1 cellular context compared by ENCODE assay signal in genomic region chr5:2156358-2157059, GRCh38.
TF ChIP-seq lines count a peak whose summit lies in the region.

No MANE protein-coding gene starts in this region.

TF ChIP-seq in K562, 482 proteins besides CTCF, POLR2A, EP300 and RAD21 (continued from another document):
- TF ChIP-seq ZNF639 (CRISPR knock-in tag; conservative IDR thresholded peaks at IDR 0.05 in 1 of 2, IDR thresholded peaks at IDR 0.05 in 1 of 2), result 0 out of 4 replicates have a peak, but pooled peaks of 1 of the 2 experiments have one; percentile 57
- TF ChIP-seq ZNF354B (CRISPR knock-in tag; IDR thresholded peaks at IDR 0.05), result peak; percentile 31; the same call in 1 of the 2 replicates
- TF ChIP-seq HNRNPL (IDR thresholded peaks at IDR 0.05; ENCODE audit: low read depth, low read length), result no peak
- TF ChIP-seq ARHGAP35 (IDR thresholded peaks at IDR 0.05; ENCODE audit: partially characterized antibody), result no peak
- TF ChIP-seq CREB3 (tag; conservative IDR thresholded peaks at IDR 0.05; ENCODE audit: low read depth), result peak; percentile 86; the same call in 1 of the 2 replicates
- TF ChIP-seq ZNF592 (IDR thresholded peaks at IDR 0.05), result peak; percentile 44; the same call in 1 of the 2 replicates
- TF ChIP-seq ZNF644 (tag; IDR thresholded peaks at IDR 0.05; ENCODE audit: low read depth), result 0 out of 2 replicates have a peak, but pooled peaks have one; percentile 38
- no peak for TF ChIP-seq RHOXF2B (CRISPR knock-in tag; conservative IDR thresholded peaks at IDR 0.05)
- peak; percentile 89 for TF ChIP-seq GTF2A2 (tag; IDR thresholded peaks at IDR 0.05)
- no peak for TF ChIP-seq XRCC3 (IDR thresholded peaks at IDR 0.05)
- peak; percentile 89 for TF ChIP-seq ZNF584 (CRISPR knock-in tag; IDR thresholded peaks at IDR 0.05; ENCODE audit: low read depth)
- TF ChIP-seq MBD2 (IDR thresholded peaks at IDR 0.05; ENCODE audit: borderline replicate concordance, low read depth), result no peak
- TF ChIP-seq NR4A1 (CRISPR knock-in tag; IDR thresholded peaks at IDR 0.05), result no peak
- TF ChIP-seq NR4A1 (tag; IDR thresholded peaks at IDR 0.05), result peak; percentile 94
- TF ChIP-seq NR2C1 (IDR thresholded peaks at IDR 0.05), result no peak
- TF ChIP-seq NR2C1 (tag; IDR thresholded peaks at IDR 0.05), result peak; percentile 51; the same call in 1 of the 2 replicates
- peak; percentile 88 for TF ChIP-seq PYGO2 (tag; IDR thresholded peaks at IDR 0.05)
- TF ChIP-seq ZNF589 (CRISPR knock-in tag; IDR thresholded peaks at IDR 0.05; ENCODE audit: low read depth), result peak; percentile 89
- no peak for TF ChIP-seq CXXC5 (CRISPR knock-in tag; IDR thresholded peaks at IDR 0.05)
- TF ChIP-seq SIN3B (IDR thresholded peaks at IDR 0.05; ENCODE audit: low read depth), result no peak
- TF ChIP-seq ZNF740 (CRISPR knock-in tag; IDR thresholded peaks at IDR 0.05), result no peak
- peak in 1 of 2 experiments; percentile 94; a peak in 2 of 4 replicates for TF ChIP-seq ZNF740 (tag; IDR thresholded peaks at IDR 0.05)
- peak; percentile 78; the same call in 1 of the 2 replicates for TF ChIP-seq MECOM (CRISPR knock-in tag; IDR thresholded peaks at IDR 0.05)
- TF ChIP-seq HDAC8 (tag; IDR thresholded peaks at IDR 0.05), result peak; percentile 94
- TF ChIP-seq SRF (CRISPR knock-in tag; IDR thresholded peaks at IDR 0.05), result peak; percentile 16 to 93; a peak in 2 of 4 replicates
- TF ChIP-seq ID3 (CRISPR knock-in tag; IDR thresholded peaks at IDR 0.05), result peak; percentile 48; the same call in 1 of the 2 replicates
- TF ChIP-seq ID3 (tag; IDR thresholded peaks at IDR 0.05), result no peak
- 0 out of 2 replicates have a peak, but pooled peaks have one; percentile 46 for TF ChIP-seq DDX20 (tag; IDR thresholded peaks at IDR 0.05; ENCODE audit: low read depth)
- 0 out of 2 replicates have a peak, but pooled peaks have one; percentile 36 for TF ChIP-seq ZNF766 (CRISPR knock-in tag; conservative IDR thresholded peaks at IDR 0.05)
- 0 out of 2 replicates have a peak, but pooled peaks have one; percentile 31 for TF ChIP-seq IRF9 (tag; IDR thresholded peaks at IDR 0.05)
- TF ChIP-seq NFXL1 (CRISPR knock-in tag; IDR thresholded peaks at IDR 0.05), result 0 out of 2 replicates have a peak, but pooled peaks have one; percentile 39
- 0 out of 2 replicates have a peak, but pooled peaks have one; percentile 30 for TF ChIP-seq ETV1 (tag; conservative IDR thresholded peaks at IDR 0.05; ENCODE audit: low read depth)
- TF ChIP-seq ZNF395 (CRISPR knock-in tag; IDR thresholded peaks at IDR 0.05), result peak; percentile 90
